9 cellular contexts compared by ENCODE assay signal in genomic region chr10:98323221-98324164, GRCh38. TPM values are rescaled to one million over a fixed set of nuclear protein-coding genes. Genes with fewer than 3 reads are reported as not detected.
DNase-seq lines count a peak whose midpoint lies in the region; ATAC-seq, FAIRE-seq and TF ChIP-seq lines count a peak whose summit lies in the region.
"Had no signal": no experiment of that assay in that cellular context is flagged by ENCODE, and none has a peak within 500 bp of the region (broad histone marks: within the 10 kb centered on the region; RNA-seq: fewer than 3 reads in every experiment).

No MANE protein-coding gene starts in this region.

- in situ Hi-C loops in Caki2 (cut with HindIII; ENCODE audit: low pct_unique_long_range_greater_than_20kb, low sequenced_read_pairs): no loop called here
- in situ Hi-C loops in HepG2 (cut with HindIII; ENCODE audit: extremely low pct_ligation_motif_present, low pct_unique_long_range_greater_than_20kb): loop anchor here (25.0 kb wide), 1 partner anchor 411 kb away; no protein-coding TSS in a partner anchor

- peak; percentile 78 for FAIRE-seq in astrocyte (lab: Jason Lieb, UNC)
- FAIRE-seq in HepG2 (lab: Jason Lieb, UNC): no peak
- FAIRE-seq: H1 had no signal

- H3K4me1 Mint-ChIP-seq in astrocyte (ENCODE audit: low read depth, unreplicated experiment): peaks cover 5% of the 10 kb centered on the region

- peak; percentile 54 for DNase-seq in Caki2 (ENCODE audit: low read depth)
- peak; percentile 15 to 79 (median 29) for DNase-seq in NCI-H1417 (lab: John Stamatoyannopoulos, UW)
- peak; percentile 92 for DNase-seq in astrocyte (ENCODE audit: low read depth)
- DNase-seq in HepG2 (ENCODE audit: low spot score): peak; percentile 20

- H3K4me2 ChIP-seq in astrocyte (ENCODE audit: low read length) (peak overlapping the region; percentile 51), HepG2 (ENCODE audit: low read depth, low read length) (no peak overlapping the region)

- no peak for TF ChIP-seq POLR2A in HepG2 (IDR thresholded peaks at IDR 0.05; ENCODE audit: insufficient read depth in 1 of 2, low read depth in 2 of 2, low read length in 2 of 2)

- TF ChIP-seq CTCF in astrocyte (IDR thresholded peaks at IDR 0.05; ENCODE audit: insufficient read depth, low read depth, low read length) (no peak), HepG2 (CRISPR knock-in tag; IDR thresholded peaks at IDR 0.05) (no peak)

- no peaks in the 10 kb centered on the region for H3K79me2 ChIP-seq in astrocyte (ENCODE audit: insufficient read depth, low read length)
- no peaks in the 10 kb centered on the region for H3K79me2 ChIP-seq in HepG2 (ENCODE audit: insufficient read depth, low read length)

- POLR2A ChIA-PET in HepG2 (lab: Yijun Ruan, JAX): no interaction called here

- CTCF ChIA-PET in HepG2 (lab: Yijun Ruan, JAX; ENCODE audit: low intra/inter-chr PET ratio, low total read pairs): no interaction called here

- peaks cover 29% of the 10 kb centered on the region for H3K27me3 Mint-ChIP-seq in astrocyte (ENCODE audit: low read depth, unreplicated experiment)

- peaks cover 21% of the 10 kb centered on the region for H3K4me1 ChIP-seq in astrocyte (ENCODE audit: insufficient read depth, low read length)
- no peaks in the 10 kb centered on the region for H3K4me1 ChIP-seq in HepG2 (ENCODE audit: insufficient read depth, low read length)

- no peak; the same call in 2 of the 3 replicates for ATAC-seq in HepG2
- no peak for ATAC-seq in HG03139 (IDR thresholded peaks at IDR 0.05; ENCODE audit: unreplicated experiment)
- ATAC-seq in HG02759 (IDR thresholded peaks at IDR 0.05; ENCODE audit: unreplicated experiment): no peak
- no peak for ATAC-seq in HG02981 (IDR thresholded peaks at IDR 0.05; ENCODE audit: unreplicated experiment)
- ATAC-seq in HG02970 (IDR thresholded peaks at IDR 0.05; ENCODE audit: low FRiP score, unreplicated experiment): no peak

- H3K27ac ChIP-seq in astrocyte (ENCODE audit: low read depth, low read length) (peak overlapping the region; percentile 3), HepG2 (ENCODE audit: extremely low read length, insufficient read depth, low read length) (no peak overlapping the region)

- H3K9me3 ChIP-seq in astrocyte (ENCODE audit: insufficient read depth, low read depth, low read length) (peaks cover 2% of the 10 kb centered on the region), HepG2 (ENCODE audit: low read length) (no peaks in the 10 kb centered on the region; the same call in 1 of the 2 replicates)

- TF ChIP-seq RAD21 in HepG2 (CRISPR knock-in tag; IDR thresholded peaks at IDR 0.05): no peak

- H3K36me3 ChIP-seq in astrocyte (ENCODE audit: insufficient read depth, low read length) (no peaks in the 10 kb centered on the region), HepG2 (replicated peaks in 1 of 2; ENCODE audit: control insufficient read depth in 1 of 2, insufficient read depth in 2 of 2, low read length in 2 of 2) (no peaks in the 10 kb centered on the region)

- TF ChIP-seq EP300 in HepG2 (IDR thresholded peaks at IDR 0.05; ENCODE audit: low read depth in 2 of 2, low read length in 2 of 2): no peak
- TF ChIP-seq EP300 in HepG2 (CRISPR knock-in tag; IDR thresholded peaks at IDR 0.05; ENCODE audit: borderline replicate concordance): no peak

- no peak overlapping the region for H2AFZ ChIP-seq in astrocyte (ENCODE audit: low read depth, low read length)
- H2AFZ ChIP-seq in HepG2 (ENCODE audit: low read length): no peak overlapping the region

- BruUV-seq in HepG2 (replicated peaks; lab: Mats Ljungman, UMichigan): no TSS peak

- no peak overlapping the region for H3K4me3 Mint-ChIP-seq in astrocyte (ENCODE audit: unreplicated experiment)

- H4K20me1 ChIP-seq in astrocyte (ENCODE audit: insufficient read depth, low read length) (no peaks in the 10 kb centered on the region), HepG2 (ENCODE audit: insufficient read depth, low read length) (no peaks in the 10 kb centered on the region)

- 53% methylated on average over 3 of the region's 4 CpGs for WGBS in HepG2 (ENCODE audit: low lambda C conversion rate)

- H3K4me3 ChIP-seq in astrocyte (ENCODE audit: insufficient read depth, low read depth, low read length): no peak overlapping the region
- no peak overlapping the region for H3K4me3 ChIP-seq in HepG2 (replicated peaks in 1 of 3; ENCODE audit: insufficient read depth in 1 of 3, low read depth in 2 of 3, low read length in 3 of 3)

- H3K36me3 Mint-ChIP-seq in astrocyte (ENCODE audit: low read depth, unreplicated experiment): no peaks in the 10 kb centered on the region

- no peak overlapping the region for H3K9ac ChIP-seq in astrocyte (ENCODE audit: low read length)
- H3K9ac ChIP-seq in HepG2 (ENCODE audit: insufficient read depth, low read depth, low read length): no peak overlapping the region

- no peak overlapping the region for H3K27ac Mint-ChIP-seq in astrocyte (ENCODE audit: unreplicated experiment)

- intact Hi-C loops in HepG2 (cut with micrococcal nuclease; ENCODE audit: unreplicated experiment): no loop called here

- H3K27me3 ChIP-seq in astrocyte (ENCODE audit: insufficient read depth, low read length) (no peaks in the 10 kb centered on the region), HepG2 (ENCODE audit: control insufficient read depth in 1 of 2, insufficient read depth in 2 of 2, low read length in 2 of 2) (peaks cover 7 to 52% of the 10 kb centered on the region in 2 experiments; a peak in 3 of 5 replicates)

- H3K9me3 Mint-ChIP-seq in astrocyte (ENCODE audit: unreplicated experiment): peaks cover 4% of the 10 kb centered on the region

TF ChIP-seq in HepG2, 621 proteins besides CTCF, POLR2A, EP300 and RAD21:
- TF ChIP-seq SRSF4 (IDR thresholded peaks at IDR 0.05; ENCODE audit: low read depth, low read length, poor library complexity, severe bottlenecking): no peak
- TF ChIP-seq KDM3A (CRISPR knock-in tag; IDR thresholded peaks at IDR 0.05; ENCODE audit: low read depth): no peak
- peak; percentile 45 for TF ChIP-seq MNT (IDR thresholded peaks at IDR 0.05)
- TF ChIP-seq FOSL2 (CRISPR knock-in tag; IDR thresholded peaks at IDR 0.05): peak; percentile 79
- no peak for TF ChIP-seq ZNF781 (CRISPR knock-in tag; IDR thresholded peaks at IDR 0.05; ENCODE audit: borderline replicate concordance, not compliant biosample characterization)
TF ChIP-seq in HepG2: peak in this region for 2.

RNA-seq across cellular contexts. Expression of gene LOXL4, which starts 55.5 kb away (rescaled TPM):
- 0.72 and 1.5 TPM in 2 replicates for total RNA-seq in Caki2 (2014; rRNA removed; shearing (Covaris generic); ENCODE audit: low replicate concordance)
- total RNA-seq in astrocyte: 26.6 and 41.2 TPM in 2 replicates
- total RNA-seq in HepG2 (2016; rRNA removed; fragmentation: Illumina TruSeq; extraction: Trizol): 3.8 and 8.8 TPM in 2 replicates
- total RNA-seq in HepG2 (2016; cell fraction: cytosol; rRNA removed; fragmentation: Illumina TruSeq; extraction: Trizol; ENCODE audit: low read depth): 0.91 and 0.97 TPM in 2 replicates
- total RNA-seq in HepG2 (2016; cell fraction: insoluble cytoplasmic fraction; rRNA removed; fragmentation: Illumina TruSeq; extraction: Trizol): 3.1 and 9.9 TPM in 2 replicates
- total RNA-seq in HepG2 (2016; cell fraction: membrane; rRNA removed; fragmentation: Illumina TruSeq; extraction: Trizol): 2.6 and 3.1 TPM in 2 replicates
- 9.7 TPM in 2 replicates for total RNA-seq in HepG2 (2016; cell fraction: nucleus; rRNA removed; fragmentation: Illumina TruSeq; extraction: Trizol)
- 21.1 and 31.3 TPM in 2 replicates for polyA plus RNA-seq in HepG2 (2011; rRNA removed)
- polyA plus RNA-seq in HepG2 (2011; cell fraction: cytosol; rRNA removed): 19.8 and 25.9 TPM in 2 replicates
- 20.8 and 24.7 TPM in 2 replicates for polyA plus RNA-seq in HepG2 (2011; cell fraction: nucleus; rRNA removed)
- polyA plus RNA-seq in HepG2 (2012): 12.1 and 16.1 TPM in 2 replicates
- 0.87 and 1.0 TPM in 2 replicates for polyA plus RNA-seq in HepG2 (2016; cell fraction: cytosol; fragmentation: Illumina TruSeq; extraction: Trizol; ENCODE audit: low read depth)
- 3.1 and 3.6 TPM in 2 replicates for polyA plus RNA-seq in HepG2 (2016; cell fraction: insoluble cytoplasmic fraction; fragmentation: Illumina TruSeq; extraction: Trizol; ENCODE audit: low read depth)
- polyA plus RNA-seq in HepG2 (2016; cell fraction: membrane; fragmentation: Illumina TruSeq; extraction: Trizol; ENCODE audit: low read depth): 2.1 and 2.4 TPM in 2 replicates
- 12.3 and 13.7 TPM in 2 replicates for polyA plus RNA-seq in HepG2 (2016; cell fraction: nucleus; fragmentation: Illumina TruSeq; extraction: Trizol; ENCODE audit: insufficient read depth, low read depth)
- polyA minus RNA-seq in HepG2 (2011; rRNA and poly(A)+ RNA removed; ENCODE audit: low replicate concordance): 33.3 TPM in 1 of 2 replicates, not detected in the other
- polyA minus RNA-seq in HepG2 (2011; cell fraction: cytosol; rRNA and poly(A)+ RNA removed): 13.7 and 23.0 TPM in 2 replicates
- 7.2 and 9.9 TPM in 2 replicates for polyA minus RNA-seq in HepG2 (2011; cell fraction: nucleus; rRNA and poly(A)+ RNA removed)

Comparison
In these comparisons a context has a peak if more than half of its experiments do, and no peak if none do; other contexts are left out.
1. DNase-seq: peak in every context shown above with its lines; median percentile 92 in astrocyte; 54 in Caki2; 29 in NCI-H1417; 20 in HepG2.